8 cellular contexts compared by ENCODE assay signal in genomic region chr15:91302588-91303439, GRCh38.
DNase-seq lines count a peak whose midpoint lies in the region; ATAC-seq and TF ChIP-seq lines count a peak whose summit lies in the region.

No MANE protein-coding gene starts in this region.

- intact Hi-C loops in Right ventricle myocardium inferior (cut with DNase I) (loop anchor here (2.0 to 10.0 kb wide), 5 partner anchors 220 to 922 kb away; no protein-coding TSS in a partner anchor), cardiac septum (cut with DNase I) (loop anchor here (2.0 to 10.0 kb wide), 6 partner anchors 102 to 779 kb away; partner anchors contain the start of gene SLCO3A1), Right ventricle myocardium superior (cut with DNase I) (loop anchor here (5.0 to 10.0 kb wide), 4 partner anchors 219 to 922 kb away; partner anchors contain the start of gene SLCO3A1), psoas muscle (cut with DNase I) (loop anchor here (2.0 to 10.0 kb wide), 5 partner anchors 404 to 779 kb away; partner anchors contain the start of gene SLCO3A1 (in 2 of the 2))

- no peaks in the 10 kb centered on the region for H3K36me3 Mint-ChIP-seq in activated T-cell treated with anti-CD3 and anti-CD28 coated beads, Interleukin-2, amount 50 U/mL, for 72 hours (ENCODE audit: insufficient read depth in 2 of 2)

- no peaks in the 10 kb centered on the region for H3K9me3 Mint-ChIP-seq in activated T-cell treated with anti-CD3 and anti-CD28 coated beads, Interleukin-2, amount 50 U/mL, for 72 hours

- WGBS in psoas muscle, 3 donors = 18 to 21% (median 19%) methylated on average over 11 of the region's 11 CpGs

- no peak overlapping the region for H3K27ac Mint-ChIP-seq in activated T-cell treated with anti-CD3 and anti-CD28 coated beads, Interleukin-2, amount 50 U/mL, for 72 hours

- H3K27me3 ChIP-seq in psoas muscle (ENCODE audit: insufficient read depth in 3 of 3, low read length in 2 of 3) = peaks cover 0 to 10% (median 2%) of the 10 kb centered on the region in 3 donors

- ATAC-seq in Right ventricle myocardium inferior = peak; percentile 84
- ATAC-seq in HG03354 (IDR thresholded peaks at IDR 0.05; ENCODE audit: poor library complexity, severe bottlenecking, unreplicated experiment) = peak; percentile 72
- peak; percentile 43 to 49 for ATAC-seq in activated T-cell treated with anti-CD3 and anti-CD28 coated beads, Interleukin-2, amount 50 U/mL, for 72 hours (replicated peaks in 1 of 2)
- ATAC-seq in Right ventricle myocardium superior (ENCODE audit: poor library complexity) = peak; percentile 89
- ATAC-seq in psoas muscle = peak; percentile 75 to 86 (median 78)
- no peak for ATAC-seq in HG02588 (IDR thresholded peaks at IDR 0.05; ENCODE audit: unreplicated experiment)

- H3K9me3 ChIP-seq in psoas muscle = no peaks in the 10 kb centered on the region

- peaks cover 4% of the 10 kb centered on the region for H3K4me1 ChIP-seq in psoas muscle

- H3K4me3 Mint-ChIP-seq in activated T-cell treated with anti-CD3 and anti-CD28 coated beads, Interleukin-2, amount 50 U/mL, for 72 hours = no peak overlapping the region

- DNase-seq in Right ventricle myocardium inferior (ENCODE audit: missing footprints) (no peak), cardiac septum (ENCODE audit: low spot score) (no peak), NCI-H446 treated with DMSO at 0.1 percent for 48 hours (lab: John Stamatoyannopoulos, UW) (peak; percentile 52), Right ventricle myocardium superior (no peak), psoas muscle (no peak)
- peak; percentile 5 to 23 for DNase-seq in activated T-cell treated with anti-CD3 and anti-CD28 coated beads, Interleukin-2, amount 50 U/mL, for 72 hours

- no peak overlapping the region for H3K4me3 ChIP-seq in psoas muscle

- no peaks in the 10 kb centered on the region for H3K36me3 ChIP-seq in psoas muscle (ENCODE audit: insufficient read depth in 1 of 2, low read depth in 1 of 2)

- TF ChIP-seq CTCF in psoas muscle (IDR thresholded peaks at IDR 0.05) = peak; percentile 82

- peaks cover 21% of the 10 kb centered on the region for H3K4me1 Mint-ChIP-seq in activated T-cell treated with anti-CD3 and anti-CD28 coated beads, Interleukin-2, amount 50 U/mL, for 72 hours (ENCODE audit: low read depth)

- peaks cover 43% of the 10 kb centered on the region for H3K27me3 Mint-ChIP-seq in activated T-cell treated with anti-CD3 and anti-CD28 coated beads, Interleukin-2, amount 50 U/mL, for 72 hours (ENCODE audit: low read depth)

- H3K27ac ChIP-seq in psoas muscle = no peak overlapping the region

Comparison
In these comparisons a context has a peak if more than half of its experiments do, and no peak if none do; other contexts are left out.
1. DNase-seq: peak in NCI-H446 treated with DMSO at 0.1 percent for 48 hours (single experiment) and activated T-cell treated with anti-CD3 and anti-CD28 coated beads, Interleukin-2, amount 50 U/mL, for 72 hours (2 of 2); none in Right ventricle myocardium inferior (single experiment), cardiac septum (single experiment), Right ventricle myocardium superior (single experiment) and psoas muscle (0 of 2).